Comparison of ENCODE assay signal across 11 cellular contexts in the genomic region with DNA sequence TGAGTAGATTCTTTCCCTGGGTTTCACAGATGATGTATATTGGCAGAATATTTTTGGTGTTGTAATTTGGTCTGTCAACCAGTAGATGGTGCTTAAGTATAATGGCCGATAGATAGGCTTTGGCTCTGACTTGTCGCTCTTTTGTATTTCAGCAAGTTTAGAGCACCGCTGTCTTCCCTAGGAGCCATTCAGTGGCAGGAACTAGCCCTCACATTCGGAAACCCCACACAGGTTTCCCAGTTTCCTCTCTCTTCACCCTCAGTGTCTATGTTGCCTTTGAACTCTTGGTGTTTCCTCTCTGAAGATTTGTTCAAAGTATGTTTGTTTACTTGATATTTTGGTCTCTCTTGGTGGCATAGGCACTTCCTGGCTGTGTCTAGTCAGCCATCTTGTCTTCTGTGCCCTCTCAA.
DNase-seq lines count a peak whose midpoint lies in the region; ATAC-seq and TF ChIP-seq lines count a peak whose summit lies in the region.
"Had no signal": no experiment of that assay in that cellular context is flagged by ENCODE, and none has a peak within 500 bp of the region (broad histone marks: within the 10 kb centered on the region; RNA-seq: fewer than 3 reads in every experiment).

No MANE protein-coding gene starts in this region.

- peak; percentile 60 for TF ChIP-seq CTCF in 22Rv1 (IDR thresholded peaks at IDR 0.05)
- peak; percentile 62 for TF ChIP-seq CTCF in GM12865 (IDR thresholded peaks at IDR 0.05; ENCODE audit: insufficient read depth, low read depth, low read length, missing control alignments)
- TF ChIP-seq CTCF in endothelial cell (IDR thresholded peaks at IDR 0.05; ENCODE audit: unreplicated experiment): peak; percentile 67

- H3K4me1 Mint-ChIP-seq in endothelial cell (ENCODE audit: unreplicated experiment): no peaks in the 10 kb centered on the region

- ATAC-seq in HG03097 (IDR thresholded peaks at IDR 0.05; ENCODE audit: low FRiP score, unreplicated experiment): no peak
- ATAC-seq in GM21786 (IDR thresholded peaks at IDR 0.05; ENCODE audit: unreplicated experiment): no peak
- ATAC-seq in HG03378 (IDR thresholded peaks at IDR 0.05; ENCODE audit: unreplicated experiment): no peak

- H3K9me3 Mint-ChIP-seq in endothelial cell (ENCODE audit: unreplicated experiment): no peaks in the 10 kb centered on the region

- H3K27ac Mint-ChIP-seq in endothelial cell (ENCODE audit: unreplicated experiment): peak overlapping the region; percentile 21

- DNase-seq in GM12865 (ENCODE audit: low read depth): peak; percentile 79
- peak; percentile 46 for DNase-seq in NOMO-1 treated with DMSO at 0.1 percent for 48 hours (lab: John Stamatoyannopoulos, UW; ENCODE audit: unreplicated experiment)
- DNase-seq in endothelial cell (ENCODE audit: low spot score): no peak
- no peak for DNase-seq in T-helper 9 cell
- DNase-seq: hypothalamus, NCI-H510A, substantia nigra had no signal

- H3K27me3 Mint-ChIP-seq in endothelial cell (ENCODE audit: unreplicated experiment): no peaks in the 10 kb centered on the region

- H3K4me3 Mint-ChIP-seq in endothelial cell (ENCODE audit: unreplicated experiment): no peak overlapping the region

- H3K36me3 Mint-ChIP-seq in endothelial cell (ENCODE audit: low read depth, unreplicated experiment): no peaks in the 10 kb centered on the region

- H3K27ac ChIP-seq in 22Rv1: no peak overlapping the region

- H3K4me3 ChIP-seq in GM12865 (ENCODE audit: low read depth, low read length): peak overlapping the region; percentile 37

Comparison
In these comparisons a context has a peak if more than half of its experiments do, and no peak if none do; other contexts are left out.
1. DNase-seq: peak in GM12865 (single experiment) and NOMO-1 treated with DMSO at 0.1 percent for 48 hours (single experiment); none in endothelial cell (single experiment) and T-helper 9 cell (single experiment).
2. Peak in every context shown above with its lines, with median percentiles within 50 percentile points of each other: CTCF ChIP-seq.